ENCODE assay signal across 28 cellular contexts in the genomic region with DNA sequence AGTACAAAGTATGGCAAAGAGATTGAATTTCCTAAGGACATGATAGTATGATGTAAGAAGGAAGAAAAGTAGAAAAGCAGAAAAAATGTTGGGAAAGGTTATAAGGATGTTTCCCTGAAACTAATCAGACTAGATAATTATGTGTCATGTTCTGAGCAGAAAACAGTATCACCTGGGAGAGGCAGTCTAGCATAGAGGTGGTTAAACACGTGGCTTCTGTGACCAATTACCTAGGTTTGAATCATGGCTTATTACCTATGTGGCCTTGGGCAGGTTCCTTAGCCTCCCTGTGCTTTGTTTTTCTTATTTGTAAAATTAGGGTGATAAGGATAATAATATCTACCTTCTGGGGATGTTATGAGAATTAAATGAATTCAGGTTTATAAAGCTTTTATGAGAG. TPM values are rescaled to one million over a fixed set of nuclear protein-coding genes. Genes with fewer than 3 reads are reported as not detected.
"Had no signal": no experiment of that assay in that cellular context is flagged by ENCODE, and none has a peak within 500 bp of the region (broad histone marks: within the 10 kb centered on the region; RNA-seq: fewer than 3 reads in every experiment).

No MANE protein-coding gene starts in this region.

- DNase-seq: activated CD4-positive, alpha-beta T cell treated with anti-CD3 and anti-CD28 coated beads, Interleukin-2, amount 10 ng/mL, durations not matched to agents 24 days and 14 days; activated CD4-positive, alpha-beta T cell treated with anti-CD3 and anti-CD28 coated beads, Interleukin-2, amount 50 U/mL, for 48 hours; activated CD8-positive, alpha-beta memory T cell treated with anti-CD3 and anti-CD28 coated beads, Interleukin-2, amount 50 U/mL, for 4 hours; activated gamma-delta T cell treated with Interleukin-2 at 50 U/mL for 16 hours; activated naive CD4-positive, alpha-beta T cell treated with anti-CD3 and anti-CD28 coated beads for 36 hours; activated T-cell treated with anti-CD3 and anti-CD28 coated beads for 4 hours; activated T-cell treated with anti-CD3 and anti-CD28 coated beads, Interleukin-2, amount 50 U/mL, for 4 hours; adrenal gland; body of pancreas; caudate nucleus; cerebellar nuclear complex; NCI-H1092 treated with DMSO at 0.1 percent for 48 hours; NCI-H1694; NCI-H1930; NCI-H2081 treated with DMSO at 0.1 percent for 48 hours; NCI-H2171; NCI-H510A; NCI-H526; NCI-H774; PC-9; Right ventricle myocardium superior had no signal

- H3K4me1 ChIP-seq: adrenal gland, body of pancreas, breast epithelium had no signal

- ATAC-seq: activated naive CD4-positive, alpha-beta T cell treated with anti-CD3 and anti-CD28 coated beads, Interleukin-2, amount 50 U/mL, for 72 hours; activated T-cell treated with anti-CD3 and anti-CD28 coated beads, Interleukin-2, amount 50 U/mL, for 4 hours; body of pancreas had no signal

- H3K27me3 ChIP-seq: adrenal gland, body of pancreas, breast epithelium had no signal

- H3K27ac ChIP-seq: adrenal gland, body of pancreas, breast epithelium, KMS-11, PC-9, RWPE1 had no signal

- H3K9me3 ChIP-seq: adrenal gland, body of pancreas, breast epithelium had no signal

- H3K4me3 ChIP-seq: adrenal gland, body of pancreas, breast epithelium, PC-9 had no signal

- H3K36me3 ChIP-seq: adrenal gland, breast epithelium had no signal

RNA-seq across cellular contexts. Expression of a gene that starts 38.0 kb away (rescaled TPM):
- total RNA-seq: activated CD4-positive, alpha-beta T cell treated with anti-CD3 and anti-CD28 coated beads, Interleukin-2, amount 10 ng/mL, durations not matched to agents 24 days and 14 days; activated naive CD4-positive, alpha-beta T cell treated with anti-CD3 and anti-CD28 coated beads for 36 hours; activated naive CD4-positive, alpha-beta T cell treated with anti-CD3 and anti-CD28 coated beads, Interleukin-2, amount 50 U/mL, for 72 hours; activated T-cell treated with anti-CD3 and anti-CD28 coated beads, Interleukin-2, amount 50 U/mL, for 4 hours; activated T-helper 1 cell treated with anti-CD3 and anti-CD28 coated beads, Interleukin-12 subunit alpha, Interleukin-12 subunit beta, Interleukin-2, Interleukin-4 antibody, amounts not matched to agents 30 ng/mL and 10 ng/mL and 1 ng/mL, durations not matched to agents 14 hours and 24 hours and 36 hours; astrocyte; PC-9; T-helper 1 cell treated with Interleukin-12 subunit alpha and Interleukin-12 subunit beta and Interleukin-4 antibody, amounts not matched to agents 30 ng/mL and 1 ng/mL, for 36 hours had no signal
